Comparison of ENCODE assay signal across 8 cellular contexts in the genomic region with DNA sequence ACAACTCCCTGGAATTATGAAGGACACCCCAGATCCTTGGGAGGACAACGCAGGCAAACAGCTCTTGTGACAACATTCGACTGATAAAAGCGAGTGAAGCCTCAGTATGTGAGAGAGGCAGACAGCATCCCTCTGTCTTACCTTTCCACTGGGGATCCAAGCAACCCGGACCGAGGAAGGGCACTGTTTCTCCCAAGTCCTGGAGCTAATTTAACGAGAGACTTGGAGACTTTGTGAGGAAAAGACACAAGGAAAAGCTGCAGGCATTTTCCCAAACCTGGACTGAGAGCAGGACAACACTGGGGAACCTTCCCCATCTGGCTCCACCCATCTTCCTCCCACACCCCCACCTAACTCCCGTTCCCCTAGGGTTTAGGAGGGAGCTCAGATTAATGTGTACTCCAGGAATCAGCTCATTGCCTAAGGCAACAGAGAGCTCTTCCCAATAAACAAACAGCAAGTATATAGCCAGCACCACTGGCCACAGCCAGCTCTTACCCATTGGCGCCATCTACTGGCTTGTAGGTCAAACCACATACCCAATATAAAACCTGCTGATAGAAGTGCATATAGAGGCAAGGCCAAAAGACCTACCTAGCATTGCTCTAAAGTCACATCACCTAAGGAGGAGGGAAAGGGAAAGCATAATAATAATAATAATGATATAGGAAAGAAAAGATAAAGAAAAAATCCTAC.
A peak's percentile ranks its signal among the peaks of the same experiment; 100 is the strongest.
DNase-seq lines count a peak whose midpoint lies in the region; ATAC-seq and TF ChIP-seq lines count a peak whose summit lies in the region.
"Not testable (repeated sequence)": the region's sequence is repeated elsewhere in the genome, so short reads cannot be mapped to it uniquely, and the experiment has no call there.

No MANE protein-coding gene starts in this region.

- H3K36me3 ChIP-seq in ascending aorta, result not testable (repeated sequence)

- not testable (repeated sequence) for H3K9me3 ChIP-seq in ascending aorta; right cardiac atrium (ENCODE audit: control insufficient read depth, low read length)

- 7% methylated on average over 4 of the region's 8 CpGs for WGBS in right cardiac atrium

- H3K4me3 ChIP-seq in ascending aorta (peak overlapping the region in 1 of 2 donors; percentile 52), right cardiac atrium (ENCODE audit: low read length) (peak overlapping the region; percentile 5)

- H3K27ac ChIP-seq in ascending aorta; right cardiac atrium (ENCODE audit: low read length): not testable (repeated sequence)

- intact Hi-C loops in ascending aorta (cut with DNase I); right cardiac atrium (cut with DNase I): not testable (repeated sequence)

- in situ Hi-C loops in ACHN (cut with HindIII; ENCODE audit: low pct_ligation_motif_present, low pct_unique_long_range_greater_than_20kb, low sequenced_read_pairs), result not testable (repeated sequence)

- ATAC-seq in GM18520 (IDR thresholded peaks at IDR 0.05; ENCODE audit: unreplicated experiment) (peak; percentile 80), HG03039 (IDR thresholded peaks at IDR 0.05; ENCODE audit: unreplicated experiment) (peak; percentile 71), right cardiac atrium (peak; percentile 96 to 98)

- H3K27me3 ChIP-seq in ascending aorta; right cardiac atrium (ENCODE audit: control insufficient read depth, insufficient read depth): not testable (repeated sequence)

- DNase-seq in ACHN, result peak; percentile 51
- DNase-seq in NCI-H2029 (lab: John Stamatoyannopoulos, UW), result peak; percentile 5
- DNase-seq in T-helper 1 cell, result peak in 4 of 5 donors; percentile 18 to 63 (median 28)
- peak in 1 of 2 donors; percentile 75 for DNase-seq in ascending aorta (ENCODE audit: low spot score in 2 of 2)
- peak; percentile 20 to 59 (median 49) for DNase-seq in right cardiac atrium
- peak; percentile 45 for DNase-seq in pulmonary artery endothelial cell (ENCODE audit: low read depth, low spot score)

- TF ChIP-seq CTCF in ascending aorta (IDR thresholded peaks at IDR 0.05), result peak; percentile 26 to 76 (median 69)

- H3K4me1 ChIP-seq in ascending aorta; right cardiac atrium (ENCODE audit: control insufficient read depth, insufficient read depth, low read length): not testable (repeated sequence)
